1 cellular context compared by ENCODE assay signal in the genomic region with DNA sequence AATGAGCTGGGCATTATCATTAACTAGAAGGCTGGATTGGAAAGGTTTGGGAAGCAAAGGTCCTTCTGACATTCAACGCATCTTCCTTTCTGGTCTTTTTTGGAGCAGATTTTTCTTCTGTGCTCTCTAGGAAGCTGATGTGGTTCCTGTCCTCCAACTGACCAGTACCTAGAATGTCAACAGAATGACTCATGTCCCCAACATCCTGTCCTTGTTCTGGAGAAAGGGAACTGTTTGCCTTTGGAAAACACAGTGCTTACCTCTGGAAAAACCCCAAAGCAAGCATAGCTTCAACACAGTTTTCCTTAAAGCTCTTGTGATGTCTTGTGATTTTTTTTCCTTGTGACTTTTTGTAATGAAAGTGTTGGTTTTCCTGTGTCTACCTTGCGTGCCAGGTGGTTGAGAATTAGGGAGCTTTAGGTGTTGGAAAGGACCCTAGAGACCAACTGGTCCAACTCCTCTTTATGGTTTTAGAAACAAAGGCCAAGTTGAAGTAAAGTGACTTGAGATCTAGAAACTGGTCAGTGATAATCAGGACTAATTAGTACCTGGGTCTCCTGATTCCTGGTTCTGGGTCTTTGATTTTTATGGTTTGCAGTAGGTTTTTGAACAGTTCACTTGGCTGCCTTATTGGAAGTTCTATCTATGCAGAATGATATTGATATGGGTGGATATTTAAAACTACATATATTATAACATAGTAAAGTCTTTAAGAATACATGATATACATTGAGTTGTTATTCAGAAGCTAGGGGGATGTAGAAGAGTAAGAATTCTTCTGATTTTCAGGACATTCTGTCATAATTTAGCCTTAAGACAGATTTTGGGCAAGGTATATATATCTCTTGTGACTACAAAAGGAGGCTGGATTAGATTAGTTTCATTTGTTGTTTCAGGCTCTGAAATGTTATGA.
TF ChIP-seq lines count a peak whose summit lies in the region.

No MANE protein-coding gene starts in this region.

TF ChIP-seq in HepG2, 621 proteins besides CTCF, POLR2A, EP300 and RAD21 (continued from another document and continues in another):
- TF ChIP-seq, protein P1, sequence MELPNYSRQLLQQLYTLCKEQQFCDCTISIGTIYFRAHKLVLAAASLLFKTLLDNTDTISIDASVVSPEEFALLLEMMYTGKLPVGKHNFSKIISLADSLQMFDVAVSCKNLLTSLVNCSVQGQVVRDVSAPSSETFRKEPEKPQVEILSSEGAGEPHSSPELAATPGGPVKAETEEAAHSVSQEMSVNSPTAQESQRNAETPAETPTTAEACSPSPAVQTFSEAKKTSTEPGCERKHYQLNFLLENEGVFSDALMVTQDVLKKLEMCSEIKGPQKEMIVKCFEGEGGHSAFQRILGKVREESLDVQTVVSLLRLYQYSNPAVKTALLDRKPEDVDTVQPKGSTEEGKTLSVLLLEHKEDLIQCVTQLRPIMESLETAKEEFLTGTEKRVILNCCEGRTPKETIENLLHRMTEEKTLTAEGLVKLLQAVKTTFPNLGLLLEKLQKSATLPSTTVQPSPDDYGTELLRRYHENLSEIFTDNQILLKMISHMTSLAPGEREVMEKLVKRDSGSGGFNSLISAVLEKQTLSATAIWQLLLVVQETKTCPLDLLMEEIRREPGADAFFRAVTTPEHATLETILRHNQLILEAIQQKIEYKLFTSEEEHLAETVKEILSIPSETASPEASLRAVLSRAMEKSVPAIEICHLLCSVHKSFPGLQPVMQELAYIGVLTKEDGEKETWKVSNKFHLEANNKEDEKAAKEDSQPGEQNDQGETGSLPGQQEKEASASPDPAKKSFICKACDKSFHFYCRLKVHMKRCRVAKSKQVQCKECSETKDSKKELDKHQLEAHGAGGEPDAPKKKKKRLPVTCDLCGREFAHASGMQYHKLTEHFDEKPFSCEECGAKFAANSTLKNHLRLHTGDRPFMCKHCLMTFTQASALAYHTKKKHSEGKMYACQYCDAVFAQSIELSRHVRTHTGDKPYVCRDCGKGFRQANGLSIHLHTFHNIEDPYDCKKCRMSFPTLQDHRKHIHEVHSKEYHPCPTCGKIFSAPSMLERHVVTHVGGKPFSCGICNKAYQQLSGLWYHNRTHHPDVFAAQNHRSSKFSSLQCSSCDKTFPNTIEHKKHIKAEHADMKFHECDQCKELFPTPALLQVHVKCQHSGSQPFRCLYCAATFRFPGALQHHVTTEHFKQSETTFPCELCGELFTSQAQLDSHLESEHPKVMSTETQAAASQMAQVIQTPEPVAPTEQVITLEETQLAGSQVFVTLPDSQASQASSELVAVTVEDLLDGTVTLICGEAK (IDR thresholded peaks at IDR 0.05), result no peak
- TF ChIP-seq, protein P1 (CRISPR knock-in tag; IDR thresholded peaks at IDR 0.05), result peak; percentile 57; the same call in 1 of the 2 replicates
- TF ChIP-seq MED1 (CRISPR knock-in tag; IDR thresholded peaks at IDR 0.05) (peak; percentile 94), LCORL (IDR thresholded peaks at IDR 0.05) (no peak), LCORL (CRISPR knock-in tag; IDR thresholded peaks at IDR 0.05) (peak; percentile 68; the same call in 1 of the 2 replicates), KDM1A (CRISPR knock-in tag; IDR thresholded peaks at IDR 0.05) (peak; percentile 99), SOX5 (CRISPR knock-in tag; IDR thresholded peaks at IDR 0.05; ENCODE audit: borderline replicate concordance) (peak; percentile 96), ZNF567 (CRISPR knock-in tag; IDR thresholded peaks at IDR 0.05; ENCODE audit: borderline replicate concordance) (no peak), ZNF335 (CRISPR knock-in tag; IDR thresholded peaks at IDR 0.05) (peak; percentile 66; the same call in 1 of the 2 replicates), GATAD1 (CRISPR knock-in tag; IDR thresholded peaks at IDR 0.05) (peak; percentile 69), TBX3 (IDR thresholded peaks at IDR 0.05; ENCODE audit: borderline replicate concordance) (no peak), MATR3 (CRISPR knock-in tag; IDR thresholded peaks at IDR 0.05) (no peak), ZNF775 (CRISPR knock-in tag; IDR thresholded peaks at IDR 0.05; ENCODE audit: borderline replicate concordance) (0 out of 2 replicates have a peak, but pooled peaks have one; percentile 29), ZNF256 (CRISPR knock-in tag; conservative IDR thresholded peaks at IDR 0.05) (no peak), FOXJ3 (CRISPR knock-in tag; IDR thresholded peaks at IDR 0.05; ENCODE audit: borderline replicate concordance) (peak; percentile 74; the same call in 1 of the 2 replicates), HMG20A (CRISPR knock-in tag; IDR thresholded peaks at IDR 0.05; ENCODE audit: borderline replicate concordance) (peak; percentile 94), ZBTB38 (CRISPR knock-in tag; IDR thresholded peaks at IDR 0.05) (no peak), MBNL3 (CRISPR knock-in tag; conservative IDR thresholded peaks at IDR 0.05) (no peak), ZNF205 (CRISPR knock-in tag; IDR thresholded peaks at IDR 0.05) (peak; percentile 78), NRL (CRISPR knock-in tag; IDR thresholded peaks at IDR 0.05; ENCODE audit: borderline replicate concordance) (no peak), ZNF558 (CRISPR knock-in tag; IDR thresholded peaks at IDR 0.05; ENCODE audit: borderline replicate concordance) (no peak), MEF2D (CRISPR knock-in tag; IDR thresholded peaks at IDR 0.05) (peak; percentile 80; the same call in 1 of the 2 replicates), ZNF10 (CRISPR knock-in tag; IDR thresholded peaks at IDR 0.05; ENCODE audit: borderline replicate concordance, low read depth) (no peak), KAT7 (CRISPR knock-in tag; IDR thresholded peaks at IDR 0.05; ENCODE audit: borderline replicate concordance) (peak; percentile 42; the same call in 1 of the 2 replicates), CBX5 (CRISPR knock-in tag; IDR thresholded peaks at IDR 0.05; ENCODE audit: borderline replicate concordance) (peak; percentile 65; the same call in 1 of the 2 replicates), ZNF329 (CRISPR knock-in tag; IDR thresholded peaks at IDR 0.05; ENCODE audit: low read depth) (no peak), SPEN (CRISPR knock-in tag; IDR thresholded peaks at IDR 0.05; ENCODE audit: low read depth) (no peak), MLLT10 (CRISPR knock-in tag; IDR thresholded peaks at IDR 0.05) (no peak), ZSCAN22 (CRISPR knock-in tag; IDR thresholded peaks at IDR 0.05) (no peak), ZNF564 (CRISPR knock-in tag; IDR thresholded peaks at IDR 0.05) (peak; percentile 74; the same call in 1 of the 2 replicates), ZNF253 (CRISPR knock-in tag; IDR thresholded peaks at IDR 0.05; ENCODE audit: borderline replicate concordance) (no peak), NFE2L1 (CRISPR knock-in tag; IDR thresholded peaks at IDR 0.05; ENCODE audit: borderline replicate concordance) (no peak), KAT2B (IDR thresholded peaks at IDR 0.05; ENCODE audit: borderline replicate concordance, low read depth, low read length) (no peak; the same call in 1 of the 2 replicates), NFIC (IDR thresholded peaks at IDR 0.05; ENCODE audit: low read length) (peak; percentile 94), DR1 (CRISPR knock-in tag; IDR thresholded peaks at IDR 0.05) (no peak), FOXM1 (CRISPR knock-in tag; IDR thresholded peaks at IDR 0.05) (no peak)
- TF ChIP-seq, protein P2, sequence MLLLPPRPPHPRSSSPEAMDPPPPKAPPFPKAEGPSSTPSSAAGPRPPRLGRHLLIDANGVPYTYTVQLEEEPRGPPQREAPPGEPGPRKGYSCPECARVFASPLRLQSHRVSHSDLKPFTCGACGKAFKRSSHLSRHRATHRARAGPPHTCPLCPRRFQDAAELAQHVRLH (CRISPR knock-in tag; IDR thresholded peaks at IDR 0.05; ENCODE audit: borderline replicate concordance, low read depth), result peak; percentile 86; the same call in 1 of the 2 replicates
- TF ChIP-seq, protein P3, sequence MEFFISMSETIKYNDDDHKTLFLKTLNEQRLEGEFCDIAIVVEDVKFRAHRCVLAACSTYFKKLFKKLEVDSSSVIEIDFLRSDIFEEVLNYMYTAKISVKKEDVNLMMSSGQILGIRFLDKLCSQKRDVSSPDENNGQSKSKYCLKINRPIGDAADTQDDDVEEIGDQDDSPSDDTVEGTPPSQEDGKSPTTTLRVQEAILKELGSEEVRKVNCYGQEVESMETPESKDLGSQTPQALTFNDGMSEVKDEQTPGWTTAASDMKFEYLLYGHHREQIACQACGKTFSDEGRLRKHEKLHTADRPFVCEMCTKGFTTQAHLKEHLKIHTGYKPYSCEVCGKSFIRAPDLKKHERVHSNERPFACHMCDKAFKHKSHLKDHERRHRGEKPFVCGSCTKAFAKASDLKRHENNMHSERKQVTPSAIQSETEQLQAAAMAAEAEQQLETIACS (CRISPR knock-in tag; IDR thresholded peaks at IDR 0.05), result no peak
- TF ChIP-seq, protein P4, sequence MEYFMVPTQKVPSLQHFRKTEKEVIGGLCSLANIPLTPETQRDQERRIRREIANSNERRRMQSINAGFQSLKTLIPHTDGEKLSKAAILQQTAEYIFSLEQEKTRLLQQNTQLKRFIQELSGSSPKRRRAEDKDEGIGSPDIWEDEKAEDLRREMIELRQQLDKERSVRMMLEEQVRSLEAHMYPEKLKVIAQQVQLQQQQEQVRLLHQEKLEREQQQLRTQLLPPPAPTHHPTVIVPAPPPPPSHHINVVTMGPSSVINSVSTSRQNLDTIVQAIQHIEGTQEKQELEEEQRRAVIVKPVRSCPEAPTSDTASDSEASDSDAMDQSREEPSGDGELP (IDR thresholded peaks at IDR 0.05; ENCODE audit: borderline replicate concordance, low read depth), result peak; percentile 41; the same call in 1 of the 2 replicates
- TF ChIP-seq, protein P5, sequence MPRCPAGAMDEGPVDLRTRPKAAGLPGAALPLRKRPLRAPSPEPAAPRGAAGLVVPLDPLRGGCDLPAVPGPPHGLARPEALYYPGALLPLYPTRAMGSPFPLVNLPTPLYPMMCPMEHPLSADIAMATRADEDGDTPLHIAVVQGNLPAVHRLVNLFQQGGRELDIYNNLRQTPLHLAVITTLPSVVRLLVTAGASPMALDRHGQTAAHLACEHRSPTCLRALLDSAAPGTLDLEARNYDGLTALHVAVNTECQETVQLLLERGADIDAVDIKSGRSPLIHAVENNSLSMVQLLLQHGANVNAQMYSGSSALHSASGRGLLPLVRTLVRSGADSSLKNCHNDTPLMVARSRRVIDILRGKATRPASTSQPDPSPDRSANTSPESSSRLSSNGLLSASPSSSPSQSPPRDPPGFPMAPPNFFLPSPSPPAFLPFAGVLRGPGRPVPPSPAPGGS (CRISPR knock-in tag; IDR thresholded peaks at IDR 0.05), result no peak
- TF ChIP-seq, protein P6, sequence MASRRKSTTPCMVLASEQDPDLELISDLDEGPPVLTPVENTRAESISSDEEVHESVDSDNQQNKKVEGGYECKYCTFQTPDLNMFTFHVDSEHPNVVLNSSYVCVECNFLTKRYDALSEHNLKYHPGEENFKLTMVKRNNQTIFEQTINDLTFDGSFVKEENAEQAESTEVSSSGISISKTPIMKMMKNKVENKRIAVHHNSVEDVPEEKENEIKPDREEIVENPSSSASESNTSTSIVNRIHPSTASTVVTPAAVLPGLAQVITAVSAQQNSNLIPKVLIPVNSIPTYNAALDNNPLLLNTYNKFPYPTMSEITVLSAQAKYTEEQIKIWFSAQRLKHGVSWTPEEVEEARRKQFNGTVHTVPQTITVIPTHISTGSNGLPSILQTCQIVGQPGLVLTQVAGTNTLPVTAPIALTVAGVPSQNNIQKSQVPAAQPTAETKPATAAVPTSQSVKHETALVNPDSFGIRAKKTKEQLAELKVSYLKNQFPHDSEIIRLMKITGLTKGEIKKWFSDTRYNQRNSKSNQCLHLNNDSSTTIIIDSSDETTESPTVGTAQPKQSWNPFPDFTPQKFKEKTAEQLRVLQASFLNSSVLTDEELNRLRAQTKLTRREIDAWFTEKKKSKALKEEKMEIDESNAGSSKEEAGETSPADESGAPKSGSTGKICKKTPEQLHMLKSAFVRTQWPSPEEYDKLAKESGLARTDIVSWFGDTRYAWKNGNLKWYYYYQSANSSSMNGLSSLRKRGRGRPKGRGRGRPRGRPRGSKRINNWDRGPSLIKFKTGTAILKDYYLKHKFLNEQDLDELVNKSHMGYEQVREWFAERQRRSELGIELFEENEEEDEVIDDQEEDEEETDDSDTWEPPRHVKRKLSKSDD (CRISPR knock-in tag; IDR thresholded peaks at IDR 0.05; ENCODE audit: low read depth), result no peak
